In genomic region chr5:177093803-177094202, GRCh38 we compare ENCODE assay signal across 18 cellular contexts. TPM values are rescaled to one million over a fixed set of nuclear protein-coding genes. Genes with fewer than 3 reads are reported as not detected.
"Had no signal": no experiment of that assay in that cellular context is flagged by ENCODE, and none has a peak within 500 bp of the region (broad histone marks: within the 10 kb centered on the region; RNA-seq: fewer than 3 reads in every experiment).

No MANE protein-coding gene starts in this region.

- H3K36me3 Mint-ChIP-seq: immature natural killer cell; naive thymus-derived CD4-positive, alpha-beta T cell had no signal

- H3K4me1 Mint-ChIP-seq: immature natural killer cell had no signal

- DNase-seq: effector CD4-positive, alpha-beta T cell; endodermal cell; immature natural killer cell; left ventricle myocardium superior; naive thymus-derived CD4-positive, alpha-beta T cell; nephron progenitor cell; posterior cingulate gyrus; stimulated activated CD4-positive, alpha-beta T cell treated with anti-CD3 and anti-CD28 coated beads, Interleukin-12 subunit alpha, Interleukin-12 subunit beta, amount 100 ng/mL, for 4 hours; stimulated activated naive CD4-positive, alpha-beta T cell treated with Interleukin-2 at 50 U/mL for 16 hours; thyroid gland had no signal

- H3K27me3 ChIP-seq: colonic mucosa, suprapubic skin, thyroid gland, upper lobe of left lung had no signal

- ATAC-seq: esophagus mucosa; naive thymus-derived CD4-positive, alpha-beta T cell had no signal

- H3K9me3 Mint-ChIP-seq: endodermal cell; naive thymus-derived CD4-positive, alpha-beta T cell; nephron progenitor cell had no signal

- H3K4me3 ChIP-seq: colonic mucosa, gastrocnemius medialis, sigmoid colon, skin epidermis, suprapubic skin, thyroid gland, upper lobe of left lung had no signal

- H3K4me3 Mint-ChIP-seq: endodermal cell; immature natural killer cell; naive thymus-derived CD4-positive, alpha-beta T cell; nephron progenitor cell had no signal

- H3K4me1 ChIP-seq: colonic mucosa, thyroid gland had no signal

- H3K36me3 ChIP-seq: colonic mucosa, gastrocnemius medialis, neutrophil, sigmoid colon, suprapubic skin, thyroid gland, upper lobe of left lung had no signal

- H3K9me3 ChIP-seq: colonic mucosa, gastrocnemius medialis, neutrophil, sigmoid colon, suprapubic skin, thyroid gland, upper lobe of left lung had no signal

- H3K27ac Mint-ChIP-seq: endodermal cell; immature natural killer cell; naive thymus-derived CD4-positive, alpha-beta T cell had no signal

- H3K27ac ChIP-seq: colonic mucosa, neutrophil, skin epidermis, suprapubic skin, thyroid gland had no signal

RNA-seq across cellular contexts. Expression of gene FGFR4, which starts 7.1 kb away (rescaled TPM):
- polyA plus RNA-seq: immature natural killer cell had no signal
